ENCODE assay signal across 12 cellular contexts in genomic region chr10:7199152-7199760, GRCh38.
"Had no signal": no experiment of that assay in that cellular context is flagged by ENCODE, and none has a peak within 500 bp of the region (broad histone marks: within the 10 kb centered on the region; RNA-seq: fewer than 3 reads in every experiment).

No MANE protein-coding gene starts in this region.

- H3K27ac Mint-ChIP-seq: activated naive CD8-positive, alpha-beta T cell treated with anti-CD3 and anti-CD28 coated beads, Interleukin-2, amount 50 U/mL, for 24 hours; T-helper 17 cell had no signal

- DNase-seq: activated CD4-positive, alpha-beta T cell treated with anti-CD3 and anti-CD28 coated beads, Interleukin-2, amount 50 U/mL, for 48 hours; activated naive CD8-positive, alpha-beta T cell treated with anti-CD3 and anti-CD28 coated beads, Interleukin-2, amount 50 U/mL, for 24 hours; activated T-cell treated with anti-CD3 and anti-CD28 coated beads, Interleukin-2, amount 50 U/mL, for 48 hours; cortex of kidney; effector CD8-positive, alpha-beta T cell; hippocampal formation; stimulated activated CD4-positive, alpha-beta T cell treated with anti-CD3 and anti-CD28 coated beads, Interleukin-15, amount 100 ng/mL, for 24 hours; stimulated activated CD4-positive, alpha-beta T cell treated with anti-CD3 and anti-CD28 coated beads, Interleukin-4, amount 100 ng/mL, for 24 hours; T-helper 17 cell had no signal

- H3K27me3 Mint-ChIP-seq: activated naive CD8-positive, alpha-beta T cell treated with anti-CD3 and anti-CD28 coated beads, Interleukin-2, amount 50 U/mL, for 24 hours; brain; central memory CD8-positive, alpha-beta T cell; T-helper 17 cell had no signal

- H3K9me3 Mint-ChIP-seq: central memory CD8-positive, alpha-beta T cell had no signal

- ATAC-seq: activated naive CD8-positive, alpha-beta T cell treated with anti-CD3 and anti-CD28 coated beads, Interleukin-2, amount 50 U/mL, for 24 hours; T-helper 17 cell had no signal

- H3K4me1 Mint-ChIP-seq: brain had no signal

- FAIRE-seq: urothelium cell line had no signal

- H3K4me3 Mint-ChIP-seq: activated naive CD8-positive, alpha-beta T cell treated with anti-CD3 and anti-CD28 coated beads, Interleukin-2, amount 50 U/mL, for 24 hours; brain; central memory CD8-positive, alpha-beta T cell; T-helper 17 cell had no signal
